In genomic region chr5:159175547-159175946, GRCh38 we compare ENCODE assay signal across 11 cellular contexts. TPM values are rescaled to one million over a fixed set of nuclear protein-coding genes. Genes with fewer than 3 reads are reported as not detected.
DNase-seq lines count a peak whose midpoint lies in the region; ATAC-seq and TF ChIP-seq lines count a peak whose summit lies in the region.
"Had no signal": no experiment of that assay in that cellular context is flagged by ENCODE, and none has a peak within 500 bp of the region (broad histone marks: within the 10 kb centered on the region; RNA-seq: fewer than 3 reads in every experiment).

No MANE protein-coding gene starts in this region.

- no peak for ATAC-seq in activated naive CD4-positive, alpha-beta T cell treated with anti-CD3 and anti-CD28 coated beads, Interleukin-2, amount 50 U/mL, for 72 hours
- ATAC-seq in right cardiac atrium (peak; percentile 43 to 67), upper lobe of right lung (peak; percentile 43), HG02763 (IDR thresholded peaks at IDR 0.05; ENCODE audit: unreplicated experiment) (no peak), GM18870 (IDR thresholded peaks at IDR 0.05; ENCODE audit: unreplicated experiment) (no peak)

- H3K4me1 ChIP-seq in right cardiac atrium (ENCODE audit: control insufficient read depth, insufficient read depth, low read length), result peaks cover 8% of the 10 kb centered on the region
- peaks cover 51% of the 10 kb centered on the region for H3K4me1 ChIP-seq in upper lobe of right lung

- H3K4me1 Mint-ChIP-seq in activated naive CD4-positive, alpha-beta T cell treated with anti-CD3 and anti-CD28 coated beads, Interleukin-2, amount 10 ng/mL, durations not matched to agents 7 days and 5 days, result peaks cover 44% of the 10 kb centered on the region

- no peak overlapping the region for H3K4me3 Mint-ChIP-seq in activated naive CD4-positive, alpha-beta T cell treated with anti-CD3 and anti-CD28 coated beads, Interleukin-2, amount 10 ng/mL, durations not matched to agents 7 days and 5 days
- H3K4me3 Mint-ChIP-seq: B cell had no signal

- H3K36me3 ChIP-seq in upper lobe of right lung, result peaks cover 29% of the 10 kb centered on the region

- no peak for TF ChIP-seq CTCF in upper lobe of right lung (IDR thresholded peaks at IDR 0.05)

- intact Hi-C loops in right cardiac atrium (cut with DNase I), result no loop called here
- intact Hi-C loops in upper lobe of right lung (cut with DNase I), result no loop called here

- CTCF ChIA-PET in activated naive CD4-positive, alpha-beta T cell treated with anti-CD3 and anti-CD28 coated beads, Interleukin-2, amount 10 ng/mL, durations not matched to agents 7 days and 5 days (lab: Charles Lee), result interaction anchor here (1.1 to 1.4 kb wide), 2 partner anchors 32 to 43 kb away, joined by 3 read pairs; no protein-coding TSS in a partner anchor

- no peak for DNase-seq in activated naive CD4-positive, alpha-beta T cell treated with anti-CD3 and anti-CD28 coated beads, Interleukin-2, amount 10 ng/mL, durations not matched to agents 7 days and 5 days
- no peak for DNase-seq in activated naive CD4-positive, alpha-beta T cell treated with anti-CD3 and anti-CD28 coated beads, Interleukin-2, amount 50 U/mL, for 72 hours (ENCODE audit: low spot score in 2 of 2)
- DNase-seq in amniotic epithelial cell (ENCODE audit: low read depth) (peak; percentile 64), right cardiac atrium (no peak), upper lobe of right lung (no peak), iPS-NIHi11 (ENCODE audit: low spot score) (no peak)
- DNase-seq: KBM-7, NCI-H524 had no signal

- H3K27ac Mint-ChIP-seq in activated naive CD4-positive, alpha-beta T cell treated with anti-CD3 and anti-CD28 coated beads, Interleukin-2, amount 10 ng/mL, durations not matched to agents 7 days and 5 days, result peak overlapping the region; percentile 47
- peak overlapping the region in 1 of 2 donors; percentile 70 for H3K27ac Mint-ChIP-seq in activated naive CD4-positive, alpha-beta T cell treated with anti-CD3 and anti-CD28 coated beads, Interleukin-2, amount 50 U/mL, for 72 hours
- H3K27ac Mint-ChIP-seq: B cell had no signal

- H3K4me3 ChIP-seq in right cardiac atrium (ENCODE audit: low read length) (no peak overlapping the region), upper lobe of right lung (no peak overlapping the region)

- H3K27ac ChIP-seq in right cardiac atrium (ENCODE audit: low read length) (no peak overlapping the region), upper lobe of right lung (peak overlapping the region; percentile 37)

- H3K27me3 ChIP-seq in right cardiac atrium (ENCODE audit: control insufficient read depth, insufficient read depth), result no peaks in the 10 kb centered on the region
- H3K27me3 ChIP-seq in upper lobe of right lung, result no peaks in the 10 kb centered on the region

- no peaks in the 10 kb centered on the region for H3K27me3 Mint-ChIP-seq in activated naive CD4-positive, alpha-beta T cell treated with anti-CD3 and anti-CD28 coated beads, Interleukin-2, amount 10 ng/mL, durations not matched to agents 7 days and 5 days
- H3K27me3 Mint-ChIP-seq: B cell had no signal

- H3K36me3 Mint-ChIP-seq in activated naive CD4-positive, alpha-beta T cell treated with anti-CD3 and anti-CD28 coated beads, Interleukin-2, amount 10 ng/mL, durations not matched to agents 7 days and 5 days, result peaks cover 52% of the 10 kb centered on the region
- peaks cover 0 to 37% of the 10 kb centered on the region in 2 donors for H3K36me3 Mint-ChIP-seq in activated naive CD4-positive, alpha-beta T cell treated with anti-CD3 and anti-CD28 coated beads, Interleukin-2, amount 50 U/mL, for 72 hours

- H3K9me3 ChIP-seq in right cardiac atrium (ENCODE audit: control insufficient read depth, low read length) (no peaks in the 10 kb centered on the region), upper lobe of right lung (no peaks in the 10 kb centered on the region)

- H3K9me3 Mint-ChIP-seq in activated naive CD4-positive, alpha-beta T cell treated with anti-CD3 and anti-CD28 coated beads, Interleukin-2, amount 10 ng/mL, durations not matched to agents 7 days and 5 days, result no peaks in the 10 kb centered on the region
- no peaks in the 10 kb centered on the region for H3K9me3 Mint-ChIP-seq in activated naive CD4-positive, alpha-beta T cell treated with anti-CD3 and anti-CD28 coated beads, Interleukin-2, amount 50 U/mL, for 72 hours

- WGBS in right cardiac atrium, result 5% methylated on average over 1 of the region's 1 CpG

RNA-seq across cellular contexts. Expression of gene RNF145, which starts 33.8 kb away (rescaled TPM):
- total RNA-seq in activated naive CD4-positive, alpha-beta T cell treated with anti-CD3 and anti-CD28 coated beads, Interleukin-2, amount 50 U/mL, for 72 hours, result 10 to 100 TPM; 56.2 to 73.0 TPM
- total RNA-seq in right cardiac atrium (10 to 100 TPM; 26.3 to 31.9 (median 28.0) TPM), upper lobe of right lung (220 TPM)
- polyA plus RNA-seq in right cardiac atrium, result 16.4 TPM

Comparison
In these comparisons a context has a peak if more than half of its experiments do, and no peak if none do; other contexts are left out.
1. ATAC-seq: peak in right cardiac atrium (2 of 2) and upper lobe of right lung (single experiment); none in activated naive CD4-positive, alpha-beta T cell treated with anti-CD3 and anti-CD28 coated beads, Interleukin-2, amount 50 U/mL, for 72 hours (0 of 2), HG02763 (single experiment) and GM18870 (single experiment).